ENCODE assay signal across 12 cellular contexts in the genomic region with DNA sequence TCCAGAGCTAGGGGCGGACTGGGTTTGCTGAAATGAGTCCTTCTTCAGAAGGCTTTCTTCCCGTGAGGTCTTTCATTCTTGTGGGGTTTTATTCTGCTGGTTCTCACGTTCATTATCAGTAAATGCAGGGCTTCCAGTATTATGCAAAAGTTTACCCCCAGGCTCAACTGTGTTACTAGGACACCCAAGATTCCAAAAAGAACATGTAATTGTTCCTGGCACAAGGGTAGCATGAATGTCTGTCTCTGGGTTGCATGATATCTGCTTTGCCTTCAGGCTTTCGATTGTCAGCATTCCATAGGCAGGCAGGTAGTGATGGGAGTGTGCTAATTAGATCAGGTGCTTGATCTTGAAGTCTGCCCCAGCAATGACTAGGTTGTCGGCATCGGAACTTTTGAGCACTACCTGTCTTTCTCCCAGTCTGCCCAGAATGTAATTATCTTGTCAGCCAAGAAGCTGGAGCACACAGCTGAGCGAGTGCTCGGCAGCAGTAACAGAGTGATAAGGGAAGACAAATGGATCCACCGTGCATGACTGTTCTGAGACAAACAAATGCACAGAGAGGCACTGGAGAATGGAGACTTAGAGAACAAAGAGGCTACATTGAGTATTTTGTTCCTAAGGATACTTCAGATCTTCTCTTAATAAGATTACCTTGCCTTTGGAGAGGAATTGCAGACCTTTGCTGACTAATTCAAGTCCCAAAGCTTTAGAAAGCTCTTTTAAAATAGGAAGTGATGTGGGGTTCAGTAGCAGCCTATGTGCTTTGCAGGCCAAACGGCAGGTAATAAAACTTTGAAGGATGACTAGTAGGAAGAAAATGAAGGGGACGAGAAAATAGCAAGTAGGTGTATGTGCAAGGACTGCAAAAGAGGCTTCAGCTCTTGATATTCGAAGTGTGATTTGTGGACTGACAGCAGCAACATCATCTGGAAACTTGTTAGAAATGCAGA. TPM values are rescaled to one million over a fixed set of nuclear protein-coding genes. Genes with fewer than 3 reads are reported as not detected.
DNase-seq lines count a peak whose midpoint lies in the region; ATAC-seq, FAIRE-seq and TF ChIP-seq lines count a peak whose summit lies in the region.
"Had no signal": no experiment of that assay in that cellular context is flagged by ENCODE, and none has a peak within 500 bp of the region (broad histone marks: within the 10 kb centered on the region; RNA-seq: fewer than 3 reads in every experiment).

No MANE protein-coding gene starts in this region.

- H3K4me3 ChIP-seq in AG04449 (ENCODE audit: low read depth, low read length) (no peak overlapping the region), endothelial cell of umbilical vein (replicated peaks in 1 of 3; ENCODE audit: insufficient read depth in 1 of 3, low read depth in 1 of 3, low read length in 3 of 3) (no peak overlapping the region), mesodermal cell (ENCODE audit: extremely low read depth, insufficient read depth, low read length, poor library complexity, severe bottlenecking) (no peak overlapping the region), kidney (ENCODE audit: low read length in 2 of 2) (no peak overlapping the region)
- H3K4me3 ChIP-seq: A549, stomach had no signal

- H3K27ac ChIP-seq in endothelial cell of umbilical vein (ENCODE audit: insufficient read depth, low read depth, low read length), result no peak overlapping the region
- peak overlapping the region; percentile 62 for H3K27ac ChIP-seq in mesodermal cell (ENCODE audit: low read depth, low read length, severe bottlenecking)
- no peak overlapping the region for H3K27ac ChIP-seq in kidney (ENCODE audit: low read depth in 2 of 2, low read length in 2 of 2)
- H3K27ac ChIP-seq: stomach had no signal

- no peak overlapping the region for H3K4me2 ChIP-seq in endothelial cell of umbilical vein (ENCODE audit: insufficient read depth, low read length)
- H3K4me2 ChIP-seq: A549 had no signal

- 79 to 91% methylated on average over 9 to 11 of the region's 12 CpGs for WGBS in mesodermal cell (ENCODE audit: insufficient coverage in 2 of 2), 2 experiments

- H3K9me1 ChIP-seq in endothelial cell of umbilical vein (replicated peaks; ENCODE audit: control insufficient read depth, extremely low read depth, insufficient read depth, low read length), result no peaks in the 10 kb centered on the region

- POLR2A ChIA-PET in AG04449 (lab: Yijun Ruan, JAX) (no interaction called here), endothelial cell of umbilical vein (lab: Charles Lee) (interaction anchor here (0.7 kb wide), 1 partner anchor 60 kb away, joined by 8 read pairs; no protein-coding TSS in a partner anchor)

- H3K9me3 ChIP-seq in endothelial cell of umbilical vein (replicated peaks; ENCODE audit: control insufficient read depth, insufficient read depth, low read length), result no peaks in the 10 kb centered on the region
- no peaks in the 10 kb centered on the region for H3K9me3 ChIP-seq in mesodermal cell (ENCODE audit: control insufficient read depth, low read length)
- H3K9me3 ChIP-seq in kidney (ENCODE audit: control insufficient read depth in 1 of 2, low read length in 2 of 2), result no peaks in the 10 kb centered on the region
- H3K9me3 ChIP-seq: A549, stomach had no signal

- FAIRE-seq in endothelial cell of umbilical vein (lab: Jason Lieb, UNC) (no peak), kidney (lab: Jason Lieb, UNC) (no peak), D721Med (lab: Jason Lieb, UNC) (no peak)
- FAIRE-seq: A549 had no signal

- no peaks in the 10 kb centered on the region for H3K79me2 ChIP-seq in endothelial cell of umbilical vein (ENCODE audit: control insufficient read depth, insufficient read depth, low read length)

- H2AFZ ChIP-seq in endothelial cell of umbilical vein (ENCODE audit: low read depth, low read length), result peak overlapping the region; percentile 61

- no peak for ATAC-seq in GM21825 (IDR thresholded peaks at IDR 0.05; ENCODE audit: unreplicated experiment)

- H3K27me3 ChIP-seq in endothelial cell of umbilical vein (ENCODE audit: control insufficient read depth in 2 of 2, insufficient read depth in 2 of 2, low read length in 2 of 2), result no peaks in the 10 kb centered on the region
- H3K27me3 ChIP-seq: stomach had no signal

- intact Hi-C loops in endothelial cell of umbilical vein (cut with micrococcal nuclease) (loop anchor here (5.0 kb wide), 2 partner anchors 69 to 274 kb away; no protein-coding TSS in a partner anchor), kidney (cut with DNase I) (no loop called here)

- DNase-seq in AG04449 (ENCODE audit: low read depth, low spot score) (peak; percentile 44), NCI-H82 treated with DMSO at 0.1 percent for 48 hours (lab: John Stamatoyannopoulos, UW; ENCODE audit: unreplicated experiment) (peak; percentile 27), endothelial cell of umbilical vein (ENCODE audit: low read depth, low spot score) (no peak), kidney (no peak), D721Med (ENCODE audit: insufficient read length, low spot score) (no peak), D341Med (ENCODE audit: low spot score) (no peak)
- DNase-seq: NCI-H1092, stomach, T-helper 9 cell had no signal

- TF ChIP-seq POLR2A in endothelial cell of umbilical vein (IDR thresholded peaks at IDR 0.05; ENCODE audit: low read depth, low read length), result no peak

- TF ChIP-seq CTCF in AG04449 (IDR thresholded peaks at IDR 0.05; ENCODE audit: insufficient read depth, low read length, missing control alignments), result no peak
- TF ChIP-seq CTCF in endothelial cell of umbilical vein (IDR thresholded peaks at IDR 0.05; ENCODE audit: extremely low read depth in 1 of 2, insufficient read depth in 1 of 2, low read depth in 1 of 2, low read length in 2 of 2), result no peak
- TF ChIP-seq CTCF in kidney (IDR thresholded peaks at IDR 0.05; ENCODE audit: borderline replicate concordance, extremely low read depth, insufficient read depth), result no peak
- TF ChIP-seq CTCF in D721Med (IDR thresholded peaks at IDR 0.05; ENCODE audit: insufficient read depth, missing control alignments), result no peak

- H3K36me3 ChIP-seq in endothelial cell of umbilical vein (ENCODE audit: control insufficient read depth in 2 of 2, extremely low read depth in 1 of 2, insufficient read depth in 2 of 2, low read length in 2 of 2) (no peaks in the 10 kb centered on the region), mesodermal cell (ENCODE audit: control insufficient read depth, insufficient read depth, low read length) (no peaks in the 10 kb centered on the region), kidney (ENCODE audit: control insufficient read depth in 1 of 2, insufficient read depth in 2 of 2, low read length in 2 of 2) (no peaks in the 10 kb centered on the region)
- H3K36me3 ChIP-seq: stomach had no signal

- no peak overlapping the region for H3K9ac ChIP-seq in endothelial cell of umbilical vein (replicated peaks; ENCODE audit: extremely low read depth, insufficient read depth, low read length)
- H3K9ac ChIP-seq in kidney (ENCODE audit: low read length in 2 of 2), result no peak overlapping the region

- dilution Hi-C loops in endothelial cell of umbilical vein (cut with MboI; ENCODE audit: extremely low pct_ligation_motif_present, low sequenced_read_pairs), result no loop called here

- H4K20me1 ChIP-seq in endothelial cell of umbilical vein (replicated peaks; ENCODE audit: control insufficient read depth, extremely low read depth, insufficient read depth, low read length), result no peaks in the 10 kb centered on the region

- CTCF ChIA-PET in AG04449 (lab: Yijun Ruan, JAX), result no interaction called here
- CTCF ChIA-PET in endothelial cell of umbilical vein (lab: Charles Lee), result interaction anchor here (1.4 to 2.9 kb wide), 4 partner anchors 47 to 906 kb away, joined by 4 to 18 read pairs (median 8); no protein-coding TSS in a partner anchor

- H3K4me1 ChIP-seq in endothelial cell of umbilical vein (ENCODE audit: control insufficient read depth, extremely low read depth, insufficient read depth, low read length) (peaks cover 18% of the 10 kb centered on the region), mesodermal cell (ENCODE audit: control insufficient read depth, insufficient read depth, low read length, poor library complexity, severe bottlenecking) (peaks cover 21% of the 10 kb centered on the region), kidney (ENCODE audit: control insufficient read depth in 1 of 2, insufficient read depth in 1 of 2, low read depth in 1 of 2, low read length in 2 of 2) (no peaks in the 10 kb centered on the region)
- H3K4me1 ChIP-seq: stomach had no signal

- BruUV-seq in endothelial cell of umbilical vein (replicated peaks; lab: Mats Ljungman, UMichigan), result no TSS peak

TF ChIP-seq in endothelial cell of umbilical vein, 7 proteins besides CTCF, POLR2A, EP300 and RAD21:
- TF ChIP-seq EZH2 (IDR thresholded peaks at IDR 0.05; ENCODE audit: borderline replicate concordance, low read depth, low read length, severe bottlenecking) (no peak), MYC (IDR thresholded peaks at IDR 0.05; ENCODE audit: low read depth, low read length) (no peak), JUN (IDR thresholded peaks at IDR 0.05; ENCODE audit: borderline replicate concordance, insufficient read depth, insufficient read length, low read depth) (no peak), FOS (IDR thresholded peaks at IDR 0.05; ENCODE audit: borderline replicate concordance, insufficient read depth, low read length) (no peak), POLR2AphosphoS5 (IDR thresholded peaks at IDR 0.05; ENCODE audit: insufficient read depth, low read depth, low read length) (no peak), GATA2 (IDR thresholded peaks at IDR 0.05; ENCODE audit: insufficient read depth, insufficient read length, low read depth, low read length) (no peak)
- TF ChIP-seq, protein P1, sequence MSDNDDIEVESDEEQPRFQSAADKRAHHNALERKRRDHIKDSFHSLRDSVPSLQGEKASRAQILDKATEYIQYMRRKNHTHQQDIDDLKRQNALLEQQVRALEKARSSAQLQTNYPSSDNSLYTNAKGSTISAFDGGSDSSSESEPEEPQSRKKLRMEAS (IDR thresholded peaks at IDR 0.05; ENCODE audit: insufficient read depth, insufficient read length), result no peak

RNA-seq across cellular contexts. Expression of a gene that starts 41.9 kb away (rescaled TPM):
- total RNA-seq in endothelial cell of umbilical vein (not detected in 2 replicates), kidney (302 TPM)
- polyA plus RNA-seq in endothelial cell of umbilical vein (0.03 and 0.05 TPM in 2 replicates), kidney (ENCODE audit: insufficient read depth, low read depth, low replicate concordance) (13.4 TPM)
- polyA plus RNA-seq in endothelial cell of umbilical vein (2011; cell fraction: cytosol; rRNA removed), result 0.03 and 0.04 TPM in 2 replicates
- polyA plus RNA-seq in endothelial cell of umbilical vein (2011; cell fraction: nucleus; rRNA removed), result 0.11 and 0.13 TPM in 2 replicates
- 0.05 TPM in 2 replicates for polyA plus RNA-seq in endothelial cell of umbilical vein (2012)
- not detected in 2 replicates for polyA minus RNA-seq in endothelial cell of umbilical vein
- not detected for polyA minus RNA-seq in endothelial cell of umbilical vein (2011; cell fraction: cytosol; rRNA and poly(A)+ RNA removed)
- polyA minus RNA-seq in endothelial cell of umbilical vein (2011; cell fraction: nucleus; rRNA and poly(A)+ RNA removed), result 0.14 TPM in 1 of 2 replicates, not detected in the other
- polyA plus RNA-seq in mesodermal cell (2013, experiment 1 of 2), result not detected
- polyA plus RNA-seq in mesodermal cell (2013, experiment 2 of 2), result not detected

Comparison
In these comparisons a context has a peak if more than half of its experiments do, and no peak if none do; other contexts are left out.
1. DNase-seq: peak in AG04449 (single experiment) and NCI-H82 treated with DMSO at 0.1 percent for 48 hours (single experiment); none in endothelial cell of umbilical vein (single experiment), kidney (single experiment), D721Med (single experiment) and D341Med (single experiment).
2. RNA of a gene that starts 41.9 kb away (total RNA-seq): 302 TPM in kidney (single experiment); not detected in endothelial cell of umbilical vein; every median in the first group is over 100 times any median in the second.